In the genomic region with DNA sequence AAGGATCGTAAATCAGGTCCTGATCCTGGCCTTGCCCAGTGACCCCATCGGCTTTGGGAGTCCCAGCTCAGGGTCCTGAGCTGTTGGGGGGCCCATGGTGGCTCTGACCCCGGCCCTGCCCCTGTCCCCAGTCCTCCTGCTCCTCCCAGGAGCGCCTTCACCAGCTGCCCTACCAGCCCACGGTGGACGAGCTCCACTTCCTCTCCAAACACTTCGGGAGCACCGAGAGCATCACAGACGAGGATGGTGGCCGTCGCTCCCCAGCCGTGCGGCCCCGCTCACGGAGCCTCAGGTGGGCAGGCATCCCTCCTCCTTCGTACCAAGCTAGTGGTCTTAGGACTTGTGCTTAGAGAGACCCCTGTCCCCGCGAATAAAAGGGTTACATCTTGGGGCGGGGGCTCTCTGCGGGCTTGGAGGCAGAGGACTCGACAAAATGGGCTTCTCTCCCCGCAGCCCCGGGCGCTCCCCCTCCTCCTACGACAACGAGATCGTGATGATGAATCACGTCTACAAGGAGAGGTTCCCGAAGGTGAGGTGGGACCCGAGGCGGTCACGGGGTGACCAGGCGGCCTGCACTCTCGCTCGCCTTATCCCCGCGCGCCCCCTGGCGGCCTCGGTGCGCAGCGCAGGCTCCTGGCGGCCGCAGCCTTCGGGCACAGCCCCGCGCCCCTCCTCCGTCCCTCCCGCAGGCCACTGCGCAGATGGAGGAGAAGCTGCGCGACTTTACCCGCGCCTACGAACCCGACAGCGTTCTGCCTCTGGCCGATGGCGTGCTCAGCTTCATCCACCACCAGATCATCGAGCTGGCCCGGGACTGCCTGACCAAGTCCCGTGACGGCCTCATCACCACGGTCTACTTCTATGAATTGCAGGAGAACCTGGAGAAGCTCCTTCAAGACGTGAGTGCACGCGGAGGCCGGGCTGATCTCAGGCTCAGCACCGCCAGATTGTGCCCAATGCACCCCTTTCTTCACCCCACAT, we compare ENCODE assay signal across 1 cellular context.
TF ChIP-seq lines count a peak whose summit lies in the region.

No MANE protein-coding gene starts in this region.

TF ChIP-seq in K562, 482 proteins besides CTCF, POLR2A, EP300 and RAD21 (continued from another document and continues in another):
- TF ChIP-seq RNF2 (IDR thresholded peaks at IDR 0.05) = peak; percentile 28; the same call in 1 of the 2 replicates
- no peak for TF ChIP-seq ZNF253 (CRISPR knock-in tag; conservative IDR thresholded peaks at IDR 0.05)
- TF ChIP-seq TARDBP (IDR thresholded peaks at IDR 0.05) = peak; percentile 66
- no peak for TF ChIP-seq MCM2 (IDR thresholded peaks at IDR 0.05; ENCODE audit: low read depth)
- no peak for TF ChIP-seq ASH1L (IDR thresholded peaks at IDR 0.05; ENCODE audit: borderline replicate concordance, low read depth, partially characterized antibody)
- TF ChIP-seq, protein P1, sequence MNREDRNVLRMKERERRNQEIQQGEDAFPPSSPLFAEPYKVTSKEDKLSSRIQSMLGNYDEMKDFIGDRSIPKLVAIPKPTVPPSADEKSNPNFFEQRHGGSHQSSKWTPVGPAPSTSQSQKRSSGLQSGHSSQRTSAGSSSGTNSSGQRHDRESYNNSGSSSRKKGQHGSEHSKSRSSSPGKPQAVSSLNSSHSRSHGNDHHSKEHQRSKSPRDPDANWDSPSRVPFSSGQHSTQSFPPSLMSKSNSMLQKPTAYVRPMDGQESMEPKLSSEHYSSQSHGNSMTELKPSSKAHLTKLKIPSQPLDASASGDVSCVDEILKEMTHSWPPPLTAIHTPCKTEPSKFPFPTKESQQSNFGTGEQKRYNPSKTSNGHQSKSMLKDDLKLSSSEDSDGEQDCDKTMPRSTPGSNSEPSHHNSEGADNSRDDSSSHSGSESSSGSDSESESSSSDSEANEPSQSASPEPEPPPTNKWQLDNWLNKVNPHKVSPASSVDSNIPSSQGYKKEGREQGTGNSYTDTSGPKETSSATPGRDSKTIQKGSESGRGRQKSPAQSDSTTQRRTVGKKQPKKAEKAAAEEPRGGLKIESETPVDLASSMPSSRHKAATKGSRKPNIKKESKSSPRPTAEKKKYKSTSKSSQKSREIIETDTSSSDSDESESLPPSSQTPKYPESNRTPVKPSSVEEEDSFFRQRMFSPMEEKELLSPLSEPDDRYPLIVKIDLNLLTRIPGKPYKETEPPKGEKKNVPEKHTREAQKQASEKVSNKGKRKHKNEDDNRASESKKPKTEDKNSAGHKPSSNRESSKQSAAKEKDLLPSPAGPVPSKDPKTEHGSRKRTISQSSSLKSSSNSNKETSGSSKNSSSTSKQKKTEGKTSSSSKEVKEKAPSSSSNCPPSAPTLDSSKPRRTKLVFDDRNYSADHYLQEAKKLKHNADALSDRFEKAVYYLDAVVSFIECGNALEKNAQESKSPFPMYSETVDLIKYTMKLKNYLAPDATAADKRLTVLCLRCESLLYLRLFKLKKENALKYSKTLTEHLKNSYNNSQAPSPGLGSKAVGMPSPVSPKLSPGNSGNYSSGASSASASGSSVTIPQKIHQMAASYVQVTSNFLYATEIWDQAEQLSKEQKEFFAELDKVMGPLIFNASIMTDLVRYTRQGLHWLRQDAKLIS (CRISPR knock-in tag; IDR thresholded peaks at IDR 0.05) = no peak
- TF ChIP-seq, protein P2, sequence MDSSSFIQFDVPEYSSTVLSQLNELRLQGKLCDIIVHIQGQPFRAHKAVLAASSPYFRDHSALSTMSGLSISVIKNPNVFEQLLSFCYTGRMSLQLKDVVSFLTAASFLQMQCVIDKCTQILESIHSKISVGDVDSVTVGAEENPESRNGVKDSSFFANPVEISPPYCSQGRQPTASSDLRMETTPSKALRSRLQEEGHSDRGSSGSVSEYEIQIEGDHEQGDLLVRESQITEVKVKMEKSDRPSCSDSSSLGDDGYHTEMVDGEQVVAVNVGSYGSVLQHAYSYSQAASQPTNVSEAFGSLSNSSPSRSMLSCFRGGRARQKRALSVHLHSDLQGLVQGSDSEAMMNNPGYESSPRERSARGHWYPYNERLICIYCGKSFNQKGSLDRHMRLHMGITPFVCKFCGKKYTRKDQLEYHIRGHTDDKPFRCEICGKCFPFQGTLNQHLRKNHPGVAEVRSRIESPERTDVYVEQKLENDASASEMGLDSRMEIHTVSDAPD (CRISPR knock-in tag; IDR thresholded peaks at IDR 0.05) = no peak
- no peak for TF ChIP-seq XRCC4 (IDR thresholded peaks at IDR 0.05; ENCODE audit: extremely low read depth, insufficient read depth, insufficient read length)
- TF ChIP-seq, protein P3, sequence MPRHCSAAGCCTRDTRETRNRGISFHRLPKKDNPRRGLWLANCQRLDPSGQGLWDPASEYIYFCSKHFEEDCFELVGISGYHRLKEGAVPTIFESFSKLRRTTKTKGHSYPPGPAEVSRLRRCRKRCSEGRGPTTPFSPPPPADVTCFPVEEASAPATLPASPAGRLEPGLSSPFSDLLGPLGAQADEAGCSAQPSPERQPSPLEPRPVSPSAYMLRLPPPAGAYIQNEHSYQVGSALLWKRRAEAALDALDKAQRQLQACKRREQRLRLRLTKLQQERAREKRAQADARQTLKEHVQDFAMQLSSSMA (CRISPR knock-in tag; IDR thresholded peaks at IDR 0.05) = no peak
- TF ChIP-seq, protein P4, sequence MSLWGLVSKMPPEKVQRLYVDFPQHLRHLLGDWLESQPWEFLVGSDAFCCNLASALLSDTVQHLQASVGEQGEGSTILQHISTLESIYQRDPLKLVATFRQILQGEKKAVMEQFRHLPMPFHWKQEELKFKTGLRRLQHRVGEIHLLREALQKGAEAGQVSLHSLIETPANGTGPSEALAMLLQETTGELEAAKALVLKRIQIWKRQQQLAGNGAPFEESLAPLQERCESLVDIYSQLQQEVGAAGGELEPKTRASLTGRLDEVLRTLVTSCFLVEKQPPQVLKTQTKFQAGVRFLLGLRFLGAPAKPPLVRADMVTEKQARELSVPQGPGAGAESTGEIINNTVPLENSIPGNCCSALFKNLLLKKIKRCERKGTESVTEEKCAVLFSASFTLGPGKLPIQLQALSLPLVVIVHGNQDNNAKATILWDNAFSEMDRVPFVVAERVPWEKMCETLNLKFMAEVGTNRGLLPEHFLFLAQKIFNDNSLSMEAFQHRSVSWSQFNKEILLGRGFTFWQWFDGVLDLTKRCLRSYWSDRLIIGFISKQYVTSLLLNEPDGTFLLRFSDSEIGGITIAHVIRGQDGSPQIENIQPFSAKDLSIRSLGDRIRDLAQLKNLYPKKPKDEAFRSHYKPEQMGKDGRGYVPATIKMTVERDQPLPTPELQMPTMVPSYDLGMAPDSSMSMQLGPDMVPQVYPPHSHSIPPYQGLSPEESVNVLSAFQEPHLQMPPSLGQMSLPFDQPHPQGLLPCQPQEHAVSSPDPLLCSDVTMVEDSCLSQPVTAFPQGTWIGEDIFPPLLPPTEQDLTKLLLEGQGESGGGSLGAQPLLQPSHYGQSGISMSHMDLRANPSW (CRISPR knock-in tag; IDR thresholded peaks at IDR 0.05) = no peak
- TF ChIP-seq POLR3A (IDR thresholded peaks at IDR 0.05; ENCODE audit: borderline replicate concordance, extremely low read depth, insufficient read depth, insufficient read length) = no peak
- TF ChIP-seq ZNF507 (tag; conservative IDR thresholded peaks at IDR 0.05) = no peak
- TF ChIP-seq SP1 (CRISPR knock-in tag; IDR thresholded peaks at IDR 0.05) = peak; percentile 65
- no peak for TF ChIP-seq SAP30 (IDR thresholded peaks at IDR 0.05; ENCODE audit: borderline replicate concordance, insufficient read depth, low read depth, low read length, poor library complexity, severe bottlenecking)
- peak; percentile 61 for TF ChIP-seq FOSL1 (tag; conservative IDR thresholded peaks at IDR 0.05)
- no peak for TF ChIP-seq PTBP1 (IDR thresholded peaks at IDR 0.05; ENCODE audit: low read depth, low read length)
- no peak for TF ChIP-seq KDM1A (IDR thresholded peaks at IDR 0.05)
- no peak for TF ChIP-seq PTTG1 (tag; IDR thresholded peaks at IDR 0.05; ENCODE audit: low read depth)
- no peak for TF ChIP-seq ZNF431 (CRISPR knock-in tag; IDR thresholded peaks at IDR 0.05)
- TF ChIP-seq, protein P5, sequence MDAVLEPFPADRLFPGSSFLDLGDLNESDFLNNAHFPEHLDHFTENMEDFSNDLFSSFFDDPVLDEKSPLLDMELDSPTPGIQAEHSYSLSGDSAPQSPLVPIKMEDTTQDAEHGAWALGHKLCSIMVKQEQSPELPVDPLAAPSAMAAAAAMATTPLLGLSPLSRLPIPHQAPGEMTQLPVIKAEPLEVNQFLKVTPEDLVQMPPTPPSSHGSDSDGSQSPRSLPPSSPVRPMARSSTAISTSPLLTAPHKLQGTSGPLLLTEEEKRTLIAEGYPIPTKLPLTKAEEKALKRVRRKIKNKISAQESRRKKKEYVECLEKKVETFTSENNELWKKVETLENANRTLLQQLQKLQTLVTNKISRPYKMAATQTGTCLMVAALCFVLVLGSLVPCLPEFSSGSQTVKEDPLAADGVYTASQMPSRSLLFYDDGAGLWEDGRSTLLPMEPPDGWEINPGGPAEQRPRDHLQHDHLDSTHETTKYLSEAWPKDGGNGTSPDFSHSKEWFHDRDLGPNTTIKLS (IDR thresholded peaks at IDR 0.05; ENCODE audit: borderline replicate concordance, low read depth) = no peak
- no peak for TF ChIP-seq MYBL2 (IDR thresholded peaks at IDR 0.05; ENCODE audit: low read depth)
- no peak for TF ChIP-seq MYBL2 (CRISPR knock-in tag; IDR thresholded peaks at IDR 0.05; ENCODE audit: borderline replicate concordance)
- TF ChIP-seq CBX1 (IDR thresholded peaks at IDR 0.05; ENCODE audit: low read depth) = 0 out of 2 replicates have a peak, but pooled peaks have one; percentile 42
- TF ChIP-seq ZFPM2 (CRISPR knock-in tag; IDR thresholded peaks at IDR 0.05) = no peak
- TF ChIP-seq, protein P6, sequence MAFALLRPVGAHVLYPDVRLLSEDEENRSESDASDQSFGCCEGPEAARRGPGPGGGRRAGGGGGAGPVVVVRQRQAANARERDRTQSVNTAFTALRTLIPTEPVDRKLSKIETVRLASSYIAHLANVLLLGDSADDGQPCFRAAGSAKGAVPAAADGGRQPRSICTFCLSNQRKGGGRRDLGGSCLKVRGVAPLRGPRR (CRISPR knock-in tag; IDR thresholded peaks at IDR 0.05) = no peak
- no peak for TF ChIP-seq ZNF780A (CRISPR knock-in tag; IDR thresholded peaks at IDR 0.05)
- TF ChIP-seq ZNF668 (CRISPR knock-in tag; IDR thresholded peaks at IDR 0.05) = no peak
- TF ChIP-seq ZNF717 (CRISPR knock-in tag; IDR thresholded peaks at IDR 0.05) = no peak
- no peak for TF ChIP-seq CAMTA2 (CRISPR knock-in tag; conservative IDR thresholded peaks at IDR 0.05)
- no peak for TF ChIP-seq ZSCAN29 (IDR thresholded peaks at IDR 0.05)
- no peak for TF ChIP-seq SLC30A9 (CRISPR knock-in tag; IDR thresholded peaks at IDR 0.05)
- TF ChIP-seq IRF2 (CRISPR knock-in tag; IDR thresholded peaks at IDR 0.05) = no peak
- peak; percentile 68; the same call in 1 of the 2 replicates for TF ChIP-seq L3MBTL2 (IDR thresholded peaks at IDR 0.05)
- TF ChIP-seq, protein P7, sequence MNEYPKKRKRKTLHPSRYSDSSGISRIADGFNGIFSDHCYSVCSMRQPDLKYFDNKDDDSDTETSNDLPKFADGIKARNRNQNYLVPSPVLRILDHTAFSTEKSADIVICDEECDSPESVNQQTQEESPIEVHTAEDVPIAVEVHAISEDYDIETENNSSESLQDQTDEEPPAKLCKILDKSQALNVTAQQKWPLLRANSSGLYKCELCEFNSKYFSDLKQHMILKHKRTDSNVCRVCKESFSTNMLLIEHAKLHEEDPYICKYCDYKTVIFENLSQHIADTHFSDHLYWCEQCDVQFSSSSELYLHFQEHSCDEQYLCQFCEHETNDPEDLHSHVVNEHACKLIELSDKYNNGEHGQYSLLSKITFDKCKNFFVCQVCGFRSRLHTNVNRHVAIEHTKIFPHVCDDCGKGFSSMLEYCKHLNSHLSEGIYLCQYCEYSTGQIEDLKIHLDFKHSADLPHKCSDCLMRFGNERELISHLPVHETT (CRISPR knock-in tag; conservative IDR thresholded peaks at IDR 0.05 in 1 of 2, IDR thresholded peaks at IDR 0.05 in 1 of 2) = no peak
- no peak for TF ChIP-seq NCOA4 (IDR thresholded peaks at IDR 0.05; ENCODE audit: partially characterized antibody)
- no peak for TF ChIP-seq ZNF175 (CRISPR knock-in tag; IDR thresholded peaks at IDR 0.05; ENCODE audit: low read depth)
- no peak for TF ChIP-seq ZNF3 (CRISPR knock-in tag; IDR thresholded peaks at IDR 0.05)
- no peak for TF ChIP-seq ZNF551 (CRISPR knock-in tag; IDR thresholded peaks at IDR 0.05)
- TF ChIP-seq CREM (IDR thresholded peaks at IDR 0.05; ENCODE audit: low read depth) = peak; percentile 70
- no peak for TF ChIP-seq ZNF699 (CRISPR knock-in tag; IDR thresholded peaks at IDR 0.05; ENCODE audit: insufficient replicate concordance)
- TF ChIP-seq YY1 (IDR thresholded peaks at IDR 0.05; ENCODE audit: borderline replicate concordance in 1 of 3, control insufficient read depth in 1 of 3, extremely low read depth in 1 of 3, insufficient read depth in 3 of 3, insufficient read length in 1 of 3, insufficient replicate concordance in 2 of 3, low read depth in 1 of 3, low read length in 2 of 3) = peak in 2 of 3 experiments; percentile 52 to 62
- TF ChIP-seq, protein P8, sequence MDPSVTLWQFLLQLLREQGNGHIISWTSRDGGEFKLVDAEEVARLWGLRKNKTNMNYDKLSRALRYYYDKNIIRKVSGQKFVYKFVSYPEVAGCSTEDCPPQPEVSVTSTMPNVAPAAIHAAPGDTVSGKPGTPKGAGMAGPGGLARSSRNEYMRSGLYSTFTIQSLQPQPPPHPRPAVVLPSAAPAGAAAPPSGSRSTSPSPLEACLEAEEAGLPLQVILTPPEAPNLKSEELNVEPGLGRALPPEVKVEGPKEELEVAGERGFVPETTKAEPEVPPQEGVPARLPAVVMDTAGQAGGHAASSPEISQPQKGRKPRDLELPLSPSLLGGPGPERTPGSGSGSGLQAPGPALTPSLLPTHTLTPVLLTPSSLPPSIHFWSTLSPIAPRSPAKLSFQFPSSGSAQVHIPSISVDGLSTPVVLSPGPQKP (CRISPR knock-in tag; IDR thresholded peaks at IDR 0.05) = no peak
- TF ChIP-seq NCOR1 (IDR thresholded peaks at IDR 0.05) = no peak
- no peak for TF ChIP-seq SMAD1 (IDR thresholded peaks at IDR 0.05; ENCODE audit: low read depth, low read length, partially characterized antibody)
- TF ChIP-seq, protein P9, sequence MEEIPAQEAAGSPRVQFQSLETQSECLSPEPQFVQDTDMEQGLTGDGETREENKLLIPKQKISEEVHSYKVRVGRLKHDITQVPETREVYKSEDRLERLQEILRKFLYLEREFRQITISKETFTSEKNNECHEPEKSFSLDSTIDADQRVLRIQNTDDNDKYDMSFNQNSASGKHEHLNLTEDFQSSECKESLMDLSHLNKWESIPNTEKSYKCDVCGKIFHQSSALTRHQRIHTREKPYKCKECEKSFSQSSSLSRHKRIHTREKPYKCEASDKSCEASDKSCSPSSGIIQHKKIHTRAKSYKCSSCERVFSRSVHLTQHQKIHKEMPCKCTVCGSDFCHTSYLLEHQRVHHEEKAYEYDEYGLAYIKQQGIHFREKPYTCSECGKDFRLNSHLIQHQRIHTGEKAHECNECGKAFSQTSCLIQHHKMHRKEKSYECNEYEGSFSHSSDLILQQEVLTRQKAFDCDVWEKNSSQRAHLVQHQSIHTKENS (CRISPR knock-in tag; IDR thresholded peaks at IDR 0.05) = no peak
